11 cellular contexts compared by ENCODE assay signal in genomic region chr9:129058965-129059795, GRCh38. TPM values are rescaled to one million over a fixed set of nuclear protein-coding genes. Genes with fewer than 3 reads are reported as not detected.
DNase-seq lines count a peak whose midpoint lies in the region; ATAC-seq and TF ChIP-seq lines count a peak whose summit lies in the region.
"Had no signal": no experiment of that assay in that cellular context is flagged by ENCODE, and none has a peak within 500 bp of the region (broad histone marks: within the 10 kb centered on the region; RNA-seq: fewer than 3 reads in every experiment).

No MANE protein-coding gene starts in this region.

- no peak overlapping the region for H3K4me2 ChIP-seq in IMR-90 (ENCODE audit: low read depth, low read length)
- H3K4me2 ChIP-seq in skeletal muscle satellite cell (ENCODE audit: low read length): peak overlapping the region; percentile 64

- H3K18ac ChIP-seq in IMR-90 (ENCODE audit: low read depth, low read length): no peak overlapping the region

- H2AK9ac ChIP-seq in IMR-90 (replicated peaks; ENCODE audit: low read depth, low read length, poor library complexity): peak overlapping the region; percentile 78

- no peak for TF ChIP-seq POLR2A in IMR-90 (IDR thresholded peaks at IDR 0.05; ENCODE audit: low read depth, low read length)

- no peak for TF ChIP-seq RAD21 in IMR-90 (IDR thresholded peaks at IDR 0.05; ENCODE audit: low read length)

- DNase-seq in IMR-90 (peak; percentile 42), brain microvascular endothelial cell (peak; percentile 25), aorta (no peak), NCI-H2107 (lab: John Stamatoyannopoulos, UW) (no peak)
- DNase-seq: NCI-H226 had no signal

- no peak overlapping the region for H4K8ac ChIP-seq in IMR-90 (ENCODE audit: low read depth in 2 of 2, low read length in 2 of 2)

- H2AK5ac ChIP-seq in IMR-90 (ENCODE audit: low read depth, low read length): 0 out of 2 replicates have a peak overlapping the region, but pooled peaks have one; percentile 29

- no peak overlapping the region for H3K56ac ChIP-seq in IMR-90 (ENCODE audit: extremely low read depth, insufficient read depth, low read length)

- no peak overlapping the region for H2BK20ac ChIP-seq in IMR-90 (ENCODE audit: low read depth, low read length)

- no peak for TF ChIP-seq CTCF in IMR-90 (conservative IDR thresholded peaks at IDR 0.05; ENCODE audit: low read depth, low read length)
- no peak for TF ChIP-seq CTCF in brain microvascular endothelial cell (IDR thresholded peaks at IDR 0.05; ENCODE audit: low read depth, low read length, missing control alignments)

- peaks cover 1% of the 10 kb centered on the region; the same call in 1 of the 2 replicates for H3K9me1 ChIP-seq in IMR-90 (ENCODE audit: insufficient read depth, low read length)

- in situ Hi-C loops in IMR-90 (cut with MboI; ENCODE audit: low sequenced_read_pairs) (no loop called here), brain microvascular endothelial cell (cut with HindIII; ENCODE audit: low pct_ligation_motif_present, low sequenced_read_pairs) (no loop called here)

- dilution Hi-C loops in IMR-90 (cut with HindIII; ENCODE audit: low sequenced_read_pairs, unreplicated experiment): no loop called here

- ATAC-seq in IMR-90 (ENCODE audit: low read depth): peak; percentile 46
- ATAC-seq in aorta (ENCODE audit: low FRiP score): no peak
- ATAC-seq: Panc1 had no signal

- no peak overlapping the region for H4K91ac ChIP-seq in IMR-90 (ENCODE audit: insufficient read depth, low read depth, low read length)

- POLR2A ChIA-PET in IMR-90 (lab: Charles Lee; ENCODE audit: unreplicated experiment): no interaction called here

- H3K36me3 ChIP-seq in IMR-90 (ENCODE audit: control insufficient read depth, insufficient read depth, low read length) (peaks cover 40% of the 10 kb centered on the region), brain microvascular endothelial cell (replicated peaks) (peaks cover 10% of the 10 kb centered on the region), skeletal muscle satellite cell (ENCODE audit: insufficient read depth, low read length) (peaks cover 17% of the 10 kb centered on the region), aorta (ENCODE audit: control insufficient read depth in 1 of 2, insufficient read depth in 2 of 2, low read length in 1 of 2) (peaks cover 0 to 5% of the 10 kb centered on the region in 2 donors)

- H3K9ac ChIP-seq in IMR-90 (ENCODE audit: low read depth, low read length) (no peak overlapping the region), skeletal muscle satellite cell (ENCODE audit: low read depth, low read length) (no peak overlapping the region)

- H2BK15ac ChIP-seq in IMR-90 (ENCODE audit: low read depth, low read length): no peak overlapping the region

- H3K4me3 ChIP-seq in IMR-90 (ENCODE audit: insufficient read depth, low read depth, low read length): no peak overlapping the region
- no peak overlapping the region for H3K4me3 ChIP-seq in brain microvascular endothelial cell (ENCODE audit: low read depth, low read length)
- no peak overlapping the region for H3K4me3 ChIP-seq in skeletal muscle satellite cell (ENCODE audit: low read length)
- no peak overlapping the region for H3K4me3 ChIP-seq in aorta (ENCODE audit: low read length in 2 of 2)
- H3K4me3 ChIP-seq: coronary artery, right lobe of liver, thoracic aorta had no signal

- H3K4me1 ChIP-seq in IMR-90 (ENCODE audit: control insufficient read depth, insufficient read depth, low read length): no peaks in the 10 kb centered on the region
- H3K4me1 ChIP-seq in skeletal muscle satellite cell (ENCODE audit: control insufficient read depth, insufficient read depth, low read length): peaks cover 21% of the 10 kb centered on the region
- H3K4me1 ChIP-seq in aorta (ENCODE audit: control insufficient read depth in 1 of 2, insufficient read depth in 2 of 2, low read length in 2 of 2): no peaks in the 10 kb centered on the region
- H3K4me1 ChIP-seq: Caco-2 had no signal

- H2BK120ac ChIP-seq in IMR-90 (ENCODE audit: low read depth, low read length): no peak overlapping the region

- H2BK5ac ChIP-seq in IMR-90 (ENCODE audit: low read depth, low read length, poor library complexity, severe bottlenecking): no peak overlapping the region

- BruUV-seq in IMR-90 (replicated peaks; lab: Mats Ljungman, UMichigan): no TSS peak

- H3K14ac ChIP-seq in IMR-90 (replicated peaks; ENCODE audit: low read depth, low read length): no peak overlapping the region

- CTCF ChIA-PET in IMR-90 (lab: Yijun Ruan, JAX): interaction anchor here (0.6 kb wide), 1 partner anchor 28 kb away, joined by 3 read pairs; no protein-coding TSS in a partner anchor

- H3K4ac ChIP-seq in IMR-90 (ENCODE audit: low read depth, low read length): no peak overlapping the region

- H3K9me3 ChIP-seq in IMR-90 (ENCODE audit: control insufficient read depth, insufficient read depth, low read length) (no peaks in the 10 kb centered on the region), skeletal muscle satellite cell (replicated peaks; ENCODE audit: low read length) (no peaks in the 10 kb centered on the region), aorta (ENCODE audit: control insufficient read depth, low read length) (no peaks in the 10 kb centered on the region)
- H3K9me3 ChIP-seq: Caco-2, right lobe of liver, thoracic aorta had no signal

- intact Hi-C loops in IMR-90 (cut with micrococcal nuclease) (no loop called here), aorta (cut with DNase I) (no loop called here)

- no peak overlapping the region for H3K27ac ChIP-seq in IMR-90 (ENCODE audit: insufficient read depth, low read length)
- no peak overlapping the region for H3K27ac ChIP-seq in brain microvascular endothelial cell
- H3K27ac ChIP-seq in aorta (ENCODE audit: low read depth in 1 of 2, low read length in 2 of 2): no peak overlapping the region
- H3K27ac ChIP-seq: coronary artery, right lobe of liver, thoracic aorta had no signal

- no peaks in the 10 kb centered on the region for H4K20me1 ChIP-seq in IMR-90 (ENCODE audit: insufficient read depth, low read length)

- H3K27me3 ChIP-seq in IMR-90 (ENCODE audit: control insufficient read depth, insufficient read depth, low read length): no peaks in the 10 kb centered on the region
- H3K27me3 ChIP-seq in brain microvascular endothelial cell (replicated peaks): no peaks in the 10 kb centered on the region
- no peaks in the 10 kb centered on the region for H3K27me3 ChIP-seq in skeletal muscle satellite cell (ENCODE audit: control insufficient read depth, insufficient read depth, low read length)
- no peaks in the 10 kb centered on the region for H3K27me3 ChIP-seq in aorta (ENCODE audit: control insufficient read depth in 1 of 2, insufficient read depth in 2 of 2, low read length in 1 of 2)
- H3K27me3 ChIP-seq: right lobe of liver had no signal

- peak overlapping the region; percentile 56 for H2AFZ ChIP-seq in IMR-90 (replicated peaks; ENCODE audit: low read length, poor library complexity)

- peaks cover 0 to 11% of the 10 kb centered on the region in 2 experiments; a peak in 1 of 4 replicates for H3K79me1 ChIP-seq in IMR-90 (ENCODE audit: low read depth in 1 of 2, low read length in 2 of 2)

- no peak overlapping the region for H4K5ac ChIP-seq in IMR-90 (ENCODE audit: low read depth, low read length)

- WGBS in IMR-90 (ENCODE audit: extremely low coverage in 2 of 2, insufficient read length in 1 of 2), 2 experiments: 96% methylated on average over 8 of the region's 21 CpGs; no CpG with 5 or more reads in 1 of the 2 experiments
- WGBS in aorta, 2 donors: 81 to 85% methylated on average over 21 of the region's 21 CpGs

- H3K23ac ChIP-seq in IMR-90 (ENCODE audit: low read depth, low read length): no peak overlapping the region; the same call in 1 of the 2 replicates

RNA-seq across cellular contexts. Expression of gene DOLPP1, which starts 21.7 kb away (rescaled TPM):
- 6.7 and 7.0 TPM in 2 replicates for total RNA-seq in IMR-90 (2012; rRNA removed)
- 16.5 and 17.1 TPM in 2 replicates for polyA plus RNA-seq in IMR-90 (2012; rRNA removed)
- polyA plus RNA-seq in IMR-90 (2012; cell fraction: cytosol; rRNA removed): 15.2 and 19.2 TPM in 2 replicates
- polyA plus RNA-seq in IMR-90 (2012; cell fraction: nucleus; rRNA removed; ENCODE audit: low replicate concordance): 8.7 and 13.8 TPM in 2 replicates
- 8.6 and 10.5 TPM in 2 replicates for total RNA-seq in skeletal muscle satellite cell (2012; rRNA removed)
- 1 to 10 TPM; 4.0 to 5.1 TPM for total RNA-seq in aorta
- polyA plus RNA-seq in aorta: 1 to 10 TPM; 2.1 to 4.9 TPM

RNA-seq across cellular contexts. Expression of gene MIGA2, which starts 22.8 kb away (rescaled TPM):
- total RNA-seq in IMR-90 (2012; rRNA removed): 9.7 and 12.5 TPM in 2 replicates
- polyA plus RNA-seq in IMR-90 (2012; rRNA removed): 25.3 and 25.9 TPM in 2 replicates
- polyA plus RNA-seq in IMR-90 (2012; cell fraction: cytosol; rRNA removed): 22.2 and 23.0 TPM in 2 replicates
- polyA plus RNA-seq in IMR-90 (2012; cell fraction: nucleus; rRNA removed; ENCODE audit: low replicate concordance): 87.9 and 243 TPM in 2 replicates
- total RNA-seq in skeletal muscle satellite cell (2012; rRNA removed): 15.7 and 16.2 TPM in 2 replicates
- total RNA-seq in aorta: 10 to 100 TPM; 21.8 to 28.3 TPM
- 10 to 100 TPM in 1 of 2 donors, 1 to 10 TPM in 1; 8.5 to 32.3 TPM for polyA plus RNA-seq in aorta

RNA-seq across cellular contexts. Expression of gene SH3GLB2, which starts 31.0 kb away (rescaled TPM):
- total RNA-seq in IMR-90 (2012; rRNA removed) (26.4 and 36.4 TPM in 2 replicates), aorta (100 to 1,000 TPM in 1 of 2 donors, 10 to 100 TPM in 1; 64.9 to 107 TPM)
- polyA plus RNA-seq in IMR-90 (2012; rRNA removed) (68.4 and 72.1 TPM in 2 replicates), aorta (100 to 1,000 TPM in 1 of 2 donors, 10 to 100 TPM in 1; 34.4 to 232 TPM)
- 29.3 and 50.5 TPM in 2 replicates for polyA plus RNA-seq in IMR-90 (2012; cell fraction: cytosol; rRNA removed)
- polyA plus RNA-seq in IMR-90 (2012; cell fraction: nucleus; rRNA removed; ENCODE audit: low replicate concordance): 357 and 697 TPM in 2 replicates
- 24.6 and 27.7 TPM in 2 replicates for total RNA-seq in skeletal muscle satellite cell (2012; rRNA removed)

RNA-seq across cellular contexts. Expression of gene CRAT, which starts 51.4 kb away (rescaled TPM):
- total RNA-seq in IMR-90 (2012; rRNA removed): 18.8 and 19.7 TPM in 2 replicates
- polyA plus RNA-seq in IMR-90 (2012; rRNA removed): 41.6 and 44.2 TPM in 2 replicates
- polyA plus RNA-seq in IMR-90 (2012; cell fraction: cytosol; rRNA removed): 27.4 and 55.2 TPM in 2 replicates
- 55.4 and 116 TPM in 2 replicates for polyA plus RNA-seq in IMR-90 (2012; cell fraction: nucleus; rRNA removed; ENCODE audit: low replicate concordance)
- total RNA-seq in skeletal muscle satellite cell (2012; rRNA removed): 48.7 and 58.3 TPM in 2 replicates
- 10 to 100 TPM; 42.0 to 48.4 TPM for total RNA-seq in aorta
- 10 to 100 TPM; 26.8 to 51.1 TPM for polyA plus RNA-seq in aorta

RNA-seq across cellular contexts. Expression of gene PTPA, which starts 52.0 kb away (rescaled TPM):
- total RNA-seq in IMR-90 (2012; rRNA removed) (93.6 and 124 TPM in 2 replicates), aorta (100 to 1,000 TPM in 1 of 2 donors, 10 to 100 TPM in 1; 80.3 to 156 TPM)
- polyA plus RNA-seq in IMR-90 (2012; rRNA removed) (141 and 149 TPM in 2 replicates), aorta (10 to 100 TPM; 60.6 to 73.2 TPM)
- 88.4 and 129 TPM in 2 replicates for polyA plus RNA-seq in IMR-90 (2012; cell fraction: cytosol; rRNA removed)
- polyA plus RNA-seq in IMR-90 (2012; cell fraction: nucleus; rRNA removed; ENCODE audit: low replicate concordance): 78.9 and 134 TPM in 2 replicates
- 55.5 and 60.7 TPM in 2 replicates for total RNA-seq in skeletal muscle satellite cell (2012; rRNA removed)

Comparison
In these comparisons a context has a peak if more than half of its experiments do, and no peak if none do; other contexts are left out.
1. DNase-seq: peak in IMR-90 (single experiment) and brain microvascular endothelial cell (single experiment); none in aorta (0 of 2) and NCI-H2107 (single experiment).